Comparison of ENCODE assay signal across 9 cellular contexts in the genomic region with DNA sequence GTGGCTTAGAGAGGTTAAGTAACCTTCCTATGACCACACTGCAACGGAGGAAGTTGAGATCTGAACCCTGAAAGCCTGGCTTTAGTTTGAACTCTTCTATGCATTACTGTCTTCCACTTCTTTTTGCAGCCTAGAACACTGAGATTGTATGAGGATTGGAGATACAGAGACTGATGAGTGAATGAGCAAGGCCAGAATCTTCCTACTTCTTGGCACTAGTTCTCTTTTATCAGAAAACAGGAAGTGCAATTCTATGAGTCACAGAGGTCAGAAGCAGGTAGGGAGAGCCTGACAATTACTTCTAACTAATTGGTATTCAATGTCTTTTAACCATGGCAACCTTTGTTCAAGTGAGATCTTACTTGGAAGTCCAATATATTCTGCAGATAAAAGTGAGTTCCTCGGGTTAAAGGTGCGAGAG.
A peak's percentile ranks its signal among the peaks of the same experiment; 100 is the strongest.
DNase-seq lines count a peak whose midpoint lies in the region; ATAC-seq and TF ChIP-seq lines count a peak whose summit lies in the region.
"Had no signal": no experiment of that assay in that cellular context is flagged by ENCODE, and none has a peak within 500 bp of the region (broad histone marks: within the 10 kb centered on the region; RNA-seq: fewer than 3 reads in every experiment).

No MANE protein-coding gene starts in this region.

- H3K9ac ChIP-seq in colonic mucosa (ENCODE audit: low read depth in 2 of 2, low read length in 2 of 2) = no peak overlapping the region

- H3K4me1 Mint-ChIP-seq in activated naive CD4-positive, alpha-beta T cell treated with anti-CD3 and anti-CD28 coated beads, Interleukin-2, amount 50 U/mL, for 24 hours = peaks cover 16% of the 10 kb centered on the region

- peak; percentile 69 for ATAC-seq in HG03565 (IDR thresholded peaks at IDR 0.05; ENCODE audit: unreplicated experiment)
- peak; percentile 51 to 61 for ATAC-seq in activated naive CD4-positive, alpha-beta T cell treated with anti-CD3 and anti-CD28 coated beads, Interleukin-2, amount 50 U/mL, for 72 hours
- ATAC-seq in left ventricle myocardium superior = no peak

- TF ChIP-seq CTCF in colonic mucosa (IDR thresholded peaks at IDR 0.05) = no peak

- no peak for DNase-seq in activated naive CD4-positive, alpha-beta T cell treated with Interleukin-2 at 50 U/mL for 16 hours
- no peak for DNase-seq in activated naive CD4-positive, alpha-beta T cell treated with anti-CD3 and anti-CD28 coated beads, Interleukin-2, amount 50 U/mL, for 72 hours (ENCODE audit: low spot score in 2 of 2)
- DNase-seq in ureter (ENCODE audit: low spot score) = no peak
- DNase-seq in left ventricle myocardium superior = no peak
- DNase-seq in stimulated activated naive CD4-positive, alpha-beta T cell treated with Interleukin-2 at 50 U/mL for 16 hours (lab: John Stamatoyannopoulos, UW) = no peak
- no peak for DNase-seq in colonic mucosa
- DNase-seq: NCI-H1930 had no signal

- H3K36me3 Mint-ChIP-seq in activated naive CD4-positive, alpha-beta T cell treated with anti-CD3 and anti-CD28 coated beads, Interleukin-2, amount 50 U/mL, for 24 hours = no peaks in the 10 kb centered on the region
- peaks cover 0 to 24% of the 10 kb centered on the region in 2 donors for H3K36me3 Mint-ChIP-seq in activated naive CD4-positive, alpha-beta T cell treated with anti-CD3 and anti-CD28 coated beads, Interleukin-2, amount 50 U/mL, for 72 hours

- H3K9me3 Mint-ChIP-seq in activated naive CD4-positive, alpha-beta T cell treated with anti-CD3 and anti-CD28 coated beads, Interleukin-2, amount 50 U/mL, for 24 hours = no peaks in the 10 kb centered on the region
- peaks cover 3 to 16% of the 10 kb centered on the region in 2 donors for H3K9me3 Mint-ChIP-seq in activated naive CD4-positive, alpha-beta T cell treated with anti-CD3 and anti-CD28 coated beads, Interleukin-2, amount 50 U/mL, for 72 hours

- H3K27ac ChIP-seq in colonic mucosa = no peak overlapping the region

- no peaks in the 10 kb centered on the region for H3K27me3 ChIP-seq in colonic mucosa

- H3K4me3 Mint-ChIP-seq in activated naive CD4-positive, alpha-beta T cell treated with anti-CD3 and anti-CD28 coated beads, Interleukin-2, amount 50 U/mL, for 24 hours = no peak overlapping the region

- H3K4me3 ChIP-seq in colonic mucosa = no peak overlapping the region

- H3K27me3 Mint-ChIP-seq in activated naive CD4-positive, alpha-beta T cell treated with anti-CD3 and anti-CD28 coated beads, Interleukin-2, amount 50 U/mL, for 24 hours = no peaks in the 10 kb centered on the region

- no peaks in the 10 kb centered on the region for H3K36me3 ChIP-seq in colonic mucosa

- no peaks in the 10 kb centered on the region for H3K4me1 ChIP-seq in colonic mucosa

- H3K27ac Mint-ChIP-seq in activated naive CD4-positive, alpha-beta T cell treated with anti-CD3 and anti-CD28 coated beads, Interleukin-2, amount 50 U/mL, for 24 hours = peak overlapping the region; percentile 37
- peak overlapping the region; percentile 16 to 42 for H3K27ac Mint-ChIP-seq in activated naive CD4-positive, alpha-beta T cell treated with anti-CD3 and anti-CD28 coated beads, Interleukin-2, amount 50 U/mL, for 72 hours

- intact Hi-C loops in left ventricle myocardium superior (cut with micrococcal nuclease) = no loop called here
- intact Hi-C loops in colonic mucosa (cut with DNase I) = no loop called here

- no peaks in the 10 kb centered on the region for H3K9me3 ChIP-seq in colonic mucosa
